ENCODE assay signal across 20 cellular contexts in the genomic region with DNA sequence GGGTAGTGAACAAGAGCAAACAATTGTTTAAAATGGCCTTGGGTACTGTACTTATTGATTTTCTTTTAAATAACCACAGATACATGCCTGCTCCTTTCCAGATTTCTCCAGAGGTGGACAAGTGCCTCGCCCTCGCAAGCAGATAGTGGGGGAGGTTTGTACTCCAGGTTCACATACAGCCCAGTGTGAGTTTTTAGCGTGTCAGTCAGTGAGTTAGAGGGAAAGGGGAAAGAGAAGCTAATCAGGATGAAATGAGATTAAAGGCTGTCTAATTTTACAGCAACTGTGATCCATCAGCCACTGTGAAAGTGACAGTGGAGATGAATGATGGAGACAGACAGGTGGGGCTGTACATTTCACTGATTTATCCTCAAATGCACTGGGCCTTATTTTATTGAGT.
DNase-seq lines count a peak whose midpoint lies in the region; TF ChIP-seq lines count a peak whose summit lies in the region.
"Had no signal": no experiment of that assay in that cellular context is flagged by ENCODE, and none has a peak within 500 bp of the region (broad histone marks: within the 10 kb centered on the region; RNA-seq: fewer than 3 reads in every experiment).

No MANE protein-coding gene starts in this region.

- H3K9me3 ChIP-seq in neural progenitor cell (ENCODE audit: low read depth): no peaks in the 10 kb centered on the region
- no peaks in the 10 kb centered on the region for H3K9me3 ChIP-seq in effector memory CD4-positive, alpha-beta T cell (ENCODE audit: control insufficient read depth, low read length)

- intact Hi-C loops in activated naive CD4-positive, alpha-beta T cell treated with anti-CD3 and anti-CD28 coated beads for 36 hours (cut with micrococcal nuclease): loop anchor here (10.0 kb wide), 1 partner anchor 57 kb away; no protein-coding TSS in a partner anchor

- H3K79me2 ChIP-seq in neural progenitor cell (ENCODE audit: low read depth): no peaks in the 10 kb centered on the region

- no peak for TF ChIP-seq CTCF in neural progenitor cell (IDR thresholded peaks at IDR 0.05)

- H3K4me3 ChIP-seq in neural progenitor cell: no peak overlapping the region
- no peak overlapping the region for H3K4me3 ChIP-seq in effector memory CD4-positive, alpha-beta T cell (ENCODE audit: insufficient read depth, low read depth, low read length, poor library complexity, severe bottlenecking)
- H3K4me3 ChIP-seq: K562 had no signal

- POLR2A ChIA-PET in HEK293T (lab: Yijun Ruan, JAX): interaction anchor here (1.2 kb wide), 1 partner anchor 10 kb away, joined by 3 read pairs; no protein-coding TSS in a partner anchor

- H3K4me1 Mint-ChIP-seq in neural progenitor cell: peaks cover 12% of the 10 kb centered on the region
- no peaks in the 10 kb centered on the region for H3K4me1 Mint-ChIP-seq in activated naive CD4-positive, alpha-beta T cell treated with anti-CD3 and anti-CD28 coated beads for 36 hours (ENCODE audit: low read depth)
- H3K4me1 Mint-ChIP-seq: CD14-positive monocyte had no signal

- H3K9me3 Mint-ChIP-seq in neural progenitor cell: no peaks in the 10 kb centered on the region
- H3K9me3 Mint-ChIP-seq in activated naive CD4-positive, alpha-beta T cell treated with anti-CD3 and anti-CD28 coated beads for 36 hours: no peaks in the 10 kb centered on the region
- H3K9me3 Mint-ChIP-seq: CD14-positive monocyte had no signal

- no peaks in the 10 kb centered on the region for H3F3A ChIP-seq in neural progenitor cell (ENCODE audit: low read depth)

- H2AFZ ChIP-seq in neural progenitor cell (replicated peaks): no peak overlapping the region

- peaks cover 12% of the 10 kb centered on the region for H3K36me3 Mint-ChIP-seq in neural progenitor cell
- no peaks in the 10 kb centered on the region for H3K36me3 Mint-ChIP-seq in activated naive CD4-positive, alpha-beta T cell treated with anti-CD3 and anti-CD28 coated beads for 36 hours (ENCODE audit: low read depth)
- H3K36me3 Mint-ChIP-seq: CD14-positive monocyte had no signal

- CTCF ChIA-PET in HEK293T (lab: Yijun Ruan, JAX): no interaction called here
- CTCF ChIA-PET in activated naive CD4-positive, alpha-beta T cell treated with anti-CD3 and anti-CD28 coated beads for 36 hours (lab: Charles Lee): no interaction called here

- H3K27ac Mint-ChIP-seq in neural progenitor cell: peak overlapping the region; percentile 85
- H3K27ac Mint-ChIP-seq in activated naive CD4-positive, alpha-beta T cell treated with anti-CD3 and anti-CD28 coated beads for 36 hours: no peak overlapping the region
- H3K27ac Mint-ChIP-seq: CD14-positive monocyte had no signal

- no peaks in the 10 kb centered on the region for H3K27me3 Mint-ChIP-seq in neural progenitor cell (ENCODE audit: insufficient read depth, low read depth)
- peaks cover 9% of the 10 kb centered on the region for H3K27me3 Mint-ChIP-seq in activated naive CD4-positive, alpha-beta T cell treated with anti-CD3 and anti-CD28 coated beads for 36 hours (ENCODE audit: low read depth)

- no peak overlapping the region for H3K27ac ChIP-seq in neural progenitor cell
- no peak overlapping the region for H3K27ac ChIP-seq in effector memory CD4-positive, alpha-beta T cell (ENCODE audit: insufficient read depth, low read length, poor library complexity, severe bottlenecking)

- no peaks in the 10 kb centered on the region for H3K36me3 ChIP-seq in neural progenitor cell
- no peaks in the 10 kb centered on the region for H3K36me3 ChIP-seq in effector memory CD4-positive, alpha-beta T cell (ENCODE audit: control insufficient read depth, insufficient read depth, low read length)

- no peak overlapping the region for H3K9ac ChIP-seq in neural progenitor cell

- H3K4me1 ChIP-seq in neural progenitor cell: peaks cover 18% of the 10 kb centered on the region
- no peaks in the 10 kb centered on the region for H3K4me1 ChIP-seq in effector memory CD4-positive, alpha-beta T cell (ENCODE audit: control insufficient read depth, insufficient read depth, low read length, poor library complexity, severe bottlenecking)

- H4K20me1 ChIP-seq in neural progenitor cell (ENCODE audit: low read depth): no peaks in the 10 kb centered on the region

- H3K27me3 ChIP-seq in neural progenitor cell: no peaks in the 10 kb centered on the region
- no peaks in the 10 kb centered on the region for H3K27me3 ChIP-seq in effector memory CD4-positive, alpha-beta T cell (replicated peaks; ENCODE audit: control insufficient read depth, insufficient read depth, low read length, poor library complexity, severe bottlenecking)

- no peak overlapping the region for H3K4me2 ChIP-seq in neural progenitor cell

- DNase-seq in NCI-H2227 (lab: John Stamatoyannopoulos, UW; ENCODE audit: unreplicated experiment) (peak; percentile 19), NCI-H2227 treated with DMSO at 0.1 percent for 48 hours (lab: John Stamatoyannopoulos, UW) (no peak), HEK293T (ENCODE audit: extremely low spot score) (no peak), NCI-H82 (lab: John Stamatoyannopoulos, UW) (peak; percentile 94), neural progenitor cell (ENCODE audit: low spot score) (no peak), NCI-H1930 (lab: John Stamatoyannopoulos, UW) (no peak)
- DNase-seq in activated naive CD4-positive, alpha-beta T cell treated with anti-CD3 and anti-CD28 coated beads for 36 hours: no peak
- no peak for DNase-seq in effector memory CD4-positive, alpha-beta T cell
- DNase-seq: 8988T, GF-D8, H7, NCI-H1105, NCI-H187 treated with DMSO at 0.1 percent for 48 hours, NCI-H2171 treated with DMSO at 0.1 percent for 48 hours, NCI-H748 treated with DMSO at 0.1 percent for 48 hours, PC-3, RPMI8226, SIG-M5 had no signal

- no peak overlapping the region for H3K4me3 Mint-ChIP-seq in neural progenitor cell
- H3K4me3 Mint-ChIP-seq in activated naive CD4-positive, alpha-beta T cell treated with anti-CD3 and anti-CD28 coated beads for 36 hours: no peak overlapping the region
- H3K4me3 Mint-ChIP-seq: CD14-positive monocyte had no signal

TF ChIP-seq in HEK293T, 16 proteins besides CTCF, POLR2A, EP300 and RAD21:
- no peak for TF ChIP-seq LEF1 (IDR thresholded peaks at IDR 0.05; ENCODE audit: borderline replicate concordance)
- no peak for TF ChIP-seq FOXM1 (IDR thresholded peaks at IDR 0.05; ENCODE audit: borderline replicate concordance)
- TF ChIP-seq CTBP1 (IDR thresholded peaks at IDR 0.05; ENCODE audit: borderline replicate concordance): peak; percentile 50; the same call in 1 of the 2 replicates
- TF ChIP-seq FOXA1 (IDR thresholded peaks at IDR 0.05): no peak
- TF ChIP-seq, protein P1, sequence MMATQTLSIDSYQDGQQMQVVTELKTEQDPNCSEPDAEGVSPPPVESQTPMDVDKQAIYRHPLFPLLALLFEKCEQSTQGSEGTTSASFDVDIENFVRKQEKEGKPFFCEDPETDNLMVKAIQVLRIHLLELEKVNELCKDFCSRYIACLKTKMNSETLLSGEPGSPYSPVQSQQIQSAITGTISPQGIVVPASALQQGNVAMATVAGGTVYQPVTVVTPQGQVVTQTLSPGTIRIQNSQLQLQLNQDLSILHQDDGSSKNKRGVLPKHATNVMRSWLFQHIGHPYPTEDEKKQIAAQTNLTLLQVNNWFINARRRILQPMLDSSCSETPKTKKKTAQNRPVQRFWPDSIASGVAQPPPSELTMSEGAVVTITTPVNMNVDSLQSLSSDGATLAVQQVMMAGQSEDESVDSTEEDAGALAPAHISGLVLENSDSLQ (IDR thresholded peaks at IDR 0.05): peak; percentile 93
- no peak for TF ChIP-seq SUZ12 (IDR thresholded peaks at IDR 0.05)
- no peak for TF ChIP-seq ZNF384 (IDR thresholded peaks at IDR 0.05)
- no peak for TF ChIP-seq FOXK2 (IDR thresholded peaks at IDR 0.05)
- TF ChIP-seq ARNT (IDR thresholded peaks at IDR 0.05): no peak
- no peak for TF ChIP-seq BHLHE40 (IDR thresholded peaks at IDR 0.05; ENCODE audit: borderline replicate concordance)

Comparison
In these comparisons a context has a peak if more than half of its experiments do, and no peak if none do; other contexts are left out.
1. DNase-seq: peak in NCI-H2227 (single experiment) and NCI-H82 (single experiment); none in NCI-H2227 treated with DMSO at 0.1 percent for 48 hours (single experiment), HEK293T (single experiment), neural progenitor cell (single experiment), activated naive CD4-positive, alpha-beta T cell treated with anti-CD3 and anti-CD28 coated beads for 36 hours (single experiment), effector memory CD4-positive, alpha-beta T cell (0 of 3) and NCI-H1930 (0 of 2).